ENCODE assay signal across 7 cellular contexts in the genomic region with DNA sequence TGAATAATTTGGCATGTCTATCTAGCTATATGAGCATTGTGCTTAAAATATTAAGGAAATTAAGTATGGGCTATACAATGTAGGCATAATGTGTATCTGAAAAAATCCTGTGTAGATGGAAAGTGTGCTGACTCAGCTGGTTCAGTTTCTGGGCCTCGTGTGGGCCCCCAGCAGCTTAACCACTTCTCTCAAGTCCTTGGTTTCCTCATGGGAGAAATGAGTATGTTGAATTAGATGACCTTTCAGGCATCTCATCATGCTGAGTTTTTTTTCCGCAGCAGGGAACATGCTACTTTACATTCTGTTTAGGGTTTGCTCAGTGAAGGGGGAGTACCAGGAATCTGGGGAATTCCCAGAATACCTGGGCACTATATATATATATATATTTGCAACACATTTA. TPM values are rescaled to one million over a fixed set of nuclear protein-coding genes. Genes with fewer than 3 reads are reported as not detected.
A peak's percentile ranks its signal among the peaks of the same experiment; 100 is the strongest.
DNase-seq lines count a peak whose midpoint lies in the region; ATAC-seq and TF ChIP-seq lines count a peak whose summit lies in the region.

No MANE protein-coding gene starts in this region.

- intact Hi-C loops in Caco-2 (cut with micrococcal nuclease; ENCODE audit: unreplicated experiment) (no loop called here), stomach (cut with DNase I; ENCODE audit: low total_unique reads) (no loop called here)

- DNase-seq in GM19238 (ENCODE audit: insufficient read length, low spot score) = peak; percentile 37
- DNase-seq in activated CD4-positive, alpha-beta T cell treated with anti-CD3 and anti-CD28 coated beads for 48 hours = peak; percentile 82
- peak; percentile 63 for DNase-seq in stimulated activated CD4-positive, alpha-beta T cell treated with anti-CD3 and anti-CD28 coated beads, Interleukin-2, amount 100 ng/mL, for 4 hours (ENCODE audit: low read depth)
- no peak for DNase-seq in glutamatergic neuron
- no peak for DNase-seq in Caco-2
- no peak for DNase-seq in stomach

- H3K27me3 Mint-ChIP-seq in glutamatergic neuron (ENCODE audit: unreplicated experiment) (no peaks in the 10 kb centered on the region), Caco-2 (ENCODE audit: insufficient read depth, unreplicated experiment) (no peaks in the 10 kb centered on the region)

- no peaks in the 10 kb centered on the region for H3K9me3 Mint-ChIP-seq in glutamatergic neuron (ENCODE audit: unreplicated experiment)
- H3K9me3 Mint-ChIP-seq in Caco-2 (ENCODE audit: unreplicated experiment) = peaks cover 9% of the 10 kb centered on the region

- H3K27ac Mint-ChIP-seq in glutamatergic neuron (ENCODE audit: unreplicated experiment) = no peak overlapping the region
- H3K27ac Mint-ChIP-seq in Caco-2 (ENCODE audit: unreplicated experiment) = no peak overlapping the region

- H3K4me3 ChIP-seq in Caco-2 (ENCODE audit: low read depth, low read length) (no peak overlapping the region), stomach (no peak overlapping the region)

- H3K4me1 Mint-ChIP-seq in glutamatergic neuron (ENCODE audit: low read depth, unreplicated experiment) (peaks cover 2% of the 10 kb centered on the region), Caco-2 (ENCODE audit: low read depth, unreplicated experiment) (no peaks in the 10 kb centered on the region)

- POLR2A ChIA-PET in Caco-2 (lab: Charles Lee) = no interaction called here

- H3K27me3 ChIP-seq in Caco-2 (replicated peaks; ENCODE audit: control insufficient read depth, insufficient read depth, low read length) = no peaks in the 10 kb centered on the region
- no peaks in the 10 kb centered on the region for H3K27me3 ChIP-seq in stomach

- H3K4me1 ChIP-seq in Caco-2 (no peaks in the 10 kb centered on the region), stomach (no peaks in the 10 kb centered on the region)

- no peak overlapping the region for H3K27ac ChIP-seq in stomach

- no TSS peak for BruUV-seq in Caco-2 (replicated peaks; lab: Mats Ljungman, UMichigan)

- H3K9me3 ChIP-seq in Caco-2 (no peaks in the 10 kb centered on the region), stomach (peaks cover 0 to 2% (median 0%) of the 10 kb centered on the region in 4 donors)

- H3K36me3 ChIP-seq in Caco-2 (ENCODE audit: control insufficient read depth, insufficient read depth, low read length) (no peaks in the 10 kb centered on the region), stomach (no peaks in the 10 kb centered on the region)

- TF ChIP-seq POLR2A in stomach (IDR thresholded peaks at IDR 0.05) = no peak

- H3K4me3 Mint-ChIP-seq in glutamatergic neuron (ENCODE audit: unreplicated experiment) (no peak overlapping the region), Caco-2 (ENCODE audit: unreplicated experiment) (no peak overlapping the region)

- peak; percentile 51 for ATAC-seq in HG02938 (IDR thresholded peaks at IDR 0.05; ENCODE audit: unreplicated experiment)

- TF ChIP-seq CTCF in glutamatergic neuron (IDR thresholded peaks at IDR 0.05; ENCODE audit: partially characterized antibody, unreplicated experiment) (no peak), Caco-2 (IDR thresholded peaks at IDR 0.05; ENCODE audit: insufficient read depth in 1 of 2, low read depth in 1 of 2, low read length in 1 of 2, severe bottlenecking in 1 of 2, unreplicated experiment in 1 of 2) (no peak), stomach (IDR thresholded peaks at IDR 0.05) (no peak)

- WGBS in stomach, 5 donors = 53 to 65% (median 61%) methylated on average over 2 of the region's 2 CpGs

- no peak for TF ChIP-seq EP300 in stomach (IDR thresholded peaks at IDR 0.05)

- H3K36me3 Mint-ChIP-seq in glutamatergic neuron (ENCODE audit: unreplicated experiment) = peaks cover 5% of the 10 kb centered on the region
- H3K36me3 Mint-ChIP-seq in Caco-2 (ENCODE audit: insufficient read depth, unreplicated experiment) = no peaks in the 10 kb centered on the region

- CTCF ChIA-PET in Caco-2 (lab: Charles Lee) = no interaction called here

RNA-seq across cellular contexts. Expression of a gene that starts 30.5 kb away (rescaled TPM):
- not detected for total RNA-seq in glutamatergic neuron (ENCODE audit: unreplicated experiment)
- total RNA-seq in Caco-2 (2022) = not detected in 2 replicates
- total RNA-seq in stomach = 1 to 10 TPM; 1.3 to 4.8 (median 3.9) TPM
- polyA plus RNA-seq in stomach = 1 to 10 TPM; 3.2 to 7.5 (median 5.4) TPM

Comparison
In these comparisons a context has a peak if more than half of its experiments do, and no peak if none do; other contexts are left out.
1. DNase-seq: peak in GM19238 (single experiment), activated CD4-positive, alpha-beta T cell treated with anti-CD3 and anti-CD28 coated beads for 48 hours (single experiment) and stimulated activated CD4-positive, alpha-beta T cell treated with anti-CD3 and anti-CD28 coated beads, Interleukin-2, amount 100 ng/mL, for 4 hours (single experiment); none in glutamatergic neuron (single experiment), Caco-2 (0 of 2) and stomach (single experiment).